ENCODE assay signal across 19 cellular contexts in genomic region chr3:50202353-50203112, GRCh38. TPM values are rescaled to one million over a fixed set of nuclear protein-coding genes. Genes with fewer than 3 reads are reported as not detected.
DNase-seq lines count a peak whose midpoint lies in the region; ATAC-seq, FAIRE-seq and TF ChIP-seq lines count a peak whose summit lies in the region.
"Had no signal": no experiment of that assay in that cellular context is flagged by ENCODE, and none has a peak within 500 bp of the region (broad histone marks: within the 10 kb centered on the region; RNA-seq: fewer than 3 reads in every experiment).

No MANE protein-coding gene starts in this region.

- H3K4me2 ChIP-seq in astrocyte (ENCODE audit: low read length): no peak overlapping the region

- peaks cover 25% of the 10 kb centered on the region for H3K27me3 ChIP-seq in astrocyte (ENCODE audit: insufficient read depth, low read length)
- no peaks in the 10 kb centered on the region for H3K27me3 ChIP-seq in liver (ENCODE audit: control insufficient read depth in 4 of 4, insufficient read depth in 4 of 4, low read length in 3 of 4)

- H3K27ac ChIP-seq in astrocyte (ENCODE audit: low read depth, low read length) (no peak overlapping the region), liver (ENCODE audit: low read depth in 1 of 2, low read length in 2 of 2) (peak overlapping the region; percentile 95 to 96)
- H3K27ac ChIP-seq: 22Rv1 had no signal

- H3K4me1 ChIP-seq in astrocyte (ENCODE audit: insufficient read depth, low read length) (no peaks in the 10 kb centered on the region), liver (ENCODE audit: control insufficient read depth in 4 of 4, insufficient read depth in 4 of 4, low read length in 3 of 4) (peaks cover 32 to 63% (median 49%) of the 10 kb centered on the region in 4 donors)

- no peak overlapping the region for H3K9ac ChIP-seq in astrocyte (ENCODE audit: low read length)
- H3K9ac ChIP-seq in liver (ENCODE audit: low read depth in 1 of 2, low read length in 2 of 2): peak overlapping the region; percentile 28 to 36

- peaks cover 10% of the 10 kb centered on the region for H3K4me1 Mint-ChIP-seq in astrocyte (ENCODE audit: low read depth, unreplicated experiment)

- H3K9me3 ChIP-seq in astrocyte (ENCODE audit: insufficient read depth, low read depth, low read length): no peaks in the 10 kb centered on the region
- H3K9me3 ChIP-seq in liver (ENCODE audit: control insufficient read depth in 4 of 4, low read length in 3 of 4): no peaks in the 10 kb centered on the region

- no peaks in the 10 kb centered on the region for H3K36me3 ChIP-seq in astrocyte (ENCODE audit: insufficient read depth, low read length)
- no peaks in the 10 kb centered on the region for H3K36me3 ChIP-seq in liver (ENCODE audit: control insufficient read depth in 4 of 4, insufficient read depth in 3 of 4, low read depth in 1 of 4, low read length in 3 of 4)

- no peak overlapping the region for H3K4me3 ChIP-seq in astrocyte (ENCODE audit: insufficient read depth, low read depth, low read length)
- no peak overlapping the region for H3K4me3 ChIP-seq in liver (ENCODE audit: low read depth in 1 of 3, low read length in 3 of 3)

- no peak for TF ChIP-seq RAD21 in liver (IDR thresholded peaks at IDR 0.05)

- 76% methylated on average over 16 of the region's 16 CpGs for WGBS in liver

- peaks cover 39% of the 10 kb centered on the region for H3K27me3 Mint-ChIP-seq in astrocyte (ENCODE audit: low read depth, unreplicated experiment)

- ATAC-seq in stimulated activated naive CD8-positive, alpha-beta T cell treated with anti-CD3 and anti-CD28 coated beads, Interleukin-15, Interleukin-2, amounts not matched to agents 100 U/mL and 50 U/mL, for 24 hours: no peak

- H3K9me3 Mint-ChIP-seq in astrocyte (ENCODE audit: unreplicated experiment): peaks cover 3% of the 10 kb centered on the region

- no peaks in the 10 kb centered on the region for H4K20me1 ChIP-seq in astrocyte (ENCODE audit: insufficient read depth, low read length)

- peak; percentile 13 for DNase-seq in NCI-H146 (lab: John Stamatoyannopoulos, UW)
- no peak for DNase-seq in NCI-H146 treated with DMSO at 0.1 percent for 48 hours (lab: John Stamatoyannopoulos, UW; ENCODE audit: unreplicated experiment)
- no peak for DNase-seq in astrocyte (ENCODE audit: low read depth)
- DNase-seq in renal cortical epithelial cell (ENCODE audit: low read depth): peak; percentile 8
- DNase-seq in NAMALWA (ENCODE audit: low spot score): no peak
- no peak for DNase-seq in stimulated activated naive CD8-positive, alpha-beta T cell treated with anti-CD3 and anti-CD28 coated beads, Interleukin-15, Interleukin-2, amounts not matched to agents 100 U/mL and 50 U/mL, for 24 hours
- DNase-seq in Ammon's horn (ENCODE audit: low spot score): no peak
- DNase-seq: C1 segment of cervical spinal cord; DMS153; EL; Kasumi-1; NCI-H1417; NCI-H2081 treated with DMSO at 0.1 percent for 48 hours; NCI-H524 treated with DMSO at 0.1 percent for 48 hours; NK-92 treated with Interleukin-12 subunit alpha and Interleukin-12 subunit beta, amount 100 ng/mL, for 24 hours; PC-3 had no signal

- H3K27ac Mint-ChIP-seq in astrocyte (ENCODE audit: unreplicated experiment): peak overlapping the region; percentile 15

- no peak for TF ChIP-seq CTCF in astrocyte (IDR thresholded peaks at IDR 0.05; ENCODE audit: insufficient read depth, low read depth, low read length)
- TF ChIP-seq CTCF in liver (IDR thresholded peaks at IDR 0.05; ENCODE audit: low read depth, low read length, missing input control): no peak

- H3K79me2 ChIP-seq in astrocyte (ENCODE audit: insufficient read depth, low read length): no peaks in the 10 kb centered on the region

- H2AFZ ChIP-seq in astrocyte (ENCODE audit: low read depth, low read length): no peak overlapping the region

- no peak overlapping the region for H3K4me3 Mint-ChIP-seq in astrocyte (ENCODE audit: unreplicated experiment)

- H3K36me3 Mint-ChIP-seq in astrocyte (ENCODE audit: low read depth, unreplicated experiment): no peaks in the 10 kb centered on the region

- FAIRE-seq in astrocyte (lab: Jason Lieb, UNC): no peak

TF ChIP-seq in liver, 16 proteins besides CTCF, POLR2A, EP300 and RAD21:
- no peak for TF ChIP-seq RXRA (IDR thresholded peaks at IDR 0.05)
- no peak for TF ChIP-seq TAF1 (conservative IDR thresholded peaks at IDR 0.05)
- TF ChIP-seq, protein P1, sequence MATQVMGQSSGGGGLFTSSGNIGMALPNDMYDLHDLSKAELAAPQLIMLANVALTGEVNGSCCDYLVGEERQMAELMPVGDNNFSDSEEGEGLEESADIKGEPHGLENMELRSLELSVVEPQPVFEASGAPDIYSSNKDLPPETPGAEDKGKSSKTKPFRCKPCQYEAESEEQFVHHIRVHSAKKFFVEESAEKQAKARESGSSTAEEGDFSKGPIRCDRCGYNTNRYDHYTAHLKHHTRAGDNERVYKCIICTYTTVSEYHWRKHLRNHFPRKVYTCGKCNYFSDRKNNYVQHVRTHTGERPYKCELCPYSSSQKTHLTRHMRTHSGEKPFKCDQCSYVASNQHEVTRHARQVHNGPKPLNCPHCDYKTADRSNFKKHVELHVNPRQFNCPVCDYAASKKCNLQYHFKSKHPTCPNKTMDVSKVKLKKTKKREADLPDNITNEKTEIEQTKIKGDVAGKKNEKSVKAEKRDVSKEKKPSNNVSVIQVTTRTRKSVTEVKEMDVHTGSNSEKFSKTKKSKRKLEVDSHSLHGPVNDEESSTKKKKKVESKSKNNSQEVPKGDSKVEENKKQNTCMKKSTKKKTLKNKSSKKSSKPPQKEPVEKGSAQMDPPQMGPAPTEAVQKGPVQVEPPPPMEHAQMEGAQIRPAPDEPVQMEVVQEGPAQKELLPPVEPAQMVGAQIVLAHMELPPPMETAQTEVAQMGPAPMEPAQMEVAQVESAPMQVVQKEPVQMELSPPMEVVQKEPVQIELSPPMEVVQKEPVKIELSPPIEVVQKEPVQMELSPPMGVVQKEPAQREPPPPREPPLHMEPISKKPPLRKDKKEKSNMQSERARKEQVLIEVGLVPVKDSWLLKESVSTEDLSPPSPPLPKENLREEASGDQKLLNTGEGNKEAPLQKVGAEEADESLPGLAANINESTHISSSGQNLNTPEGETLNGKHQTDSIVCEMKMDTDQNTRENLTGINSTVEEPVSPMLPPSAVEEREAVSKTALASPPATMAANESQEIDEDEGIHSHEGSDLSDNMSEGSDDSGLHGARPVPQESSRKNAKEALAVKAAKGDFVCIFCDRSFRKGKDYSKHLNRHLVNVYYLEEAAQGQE (IDR thresholded peaks at IDR 0.05): no peak
- TF ChIP-seq FOXA2 (IDR thresholded peaks at IDR 0.05): no peak
- TF ChIP-seq GABPA (IDR thresholded peaks at IDR 0.05 in 1 of 2, conservative IDR thresholded peaks at IDR 0.05 in 1 of 2): no peak
- TF ChIP-seq JUND (IDR thresholded peaks at IDR 0.05): no peak
- no peak for TF ChIP-seq HNF4G (IDR thresholded peaks at IDR 0.05)
- TF ChIP-seq, protein P2, sequence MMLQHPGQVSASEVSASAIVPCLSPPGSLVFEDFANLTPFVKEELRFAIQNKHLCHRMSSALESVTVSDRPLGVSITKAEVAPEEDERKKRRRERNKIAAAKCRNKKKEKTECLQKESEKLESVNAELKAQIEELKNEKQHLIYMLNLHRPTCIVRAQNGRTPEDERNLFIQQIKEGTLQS (IDR thresholded peaks at IDR 0.05): no peak
- TF ChIP-seq EGR1 (IDR thresholded peaks at IDR 0.05; ENCODE audit: low read depth in 2 of 2): no peak
- TF ChIP-seq NR2F2 (IDR thresholded peaks at IDR 0.05): no peak
- no peak for TF ChIP-seq YY1 (IDR thresholded peaks at IDR 0.05)
- TF ChIP-seq SP1 (IDR thresholded peaks at IDR 0.05): no peak
- no peak for TF ChIP-seq MAX (IDR thresholded peaks at IDR 0.05)
- TF ChIP-seq, protein P3, sequence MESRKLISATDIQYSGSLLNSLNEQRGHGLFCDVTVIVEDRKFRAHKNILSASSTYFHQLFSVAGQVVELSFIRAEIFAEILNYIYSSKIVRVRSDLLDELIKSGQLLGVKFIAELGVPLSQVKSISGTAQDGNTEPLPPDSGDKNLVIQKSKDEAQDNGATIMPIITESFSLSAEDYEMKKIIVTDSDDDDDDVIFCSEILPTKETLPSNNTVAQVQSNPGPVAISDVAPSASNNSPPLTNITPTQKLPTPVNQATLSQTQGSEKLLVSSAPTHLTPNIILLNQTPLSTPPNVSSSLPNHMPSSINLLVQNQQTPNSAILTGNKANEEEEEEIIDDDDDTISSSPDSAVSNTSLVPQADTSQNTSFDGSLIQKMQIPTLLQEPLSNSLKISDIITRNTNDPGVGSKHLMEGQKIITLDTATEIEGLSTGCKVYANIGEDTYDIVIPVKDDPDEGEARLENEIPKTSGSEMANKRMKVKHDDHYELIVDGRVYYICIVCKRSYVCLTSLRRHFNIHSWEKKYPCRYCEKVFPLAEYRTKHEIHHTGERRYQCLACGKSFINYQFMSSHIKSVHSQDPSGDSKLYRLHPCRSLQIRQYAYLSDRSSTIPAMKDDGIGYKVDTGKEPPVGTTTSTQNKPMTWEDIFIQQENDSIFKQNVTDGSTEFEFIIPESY (IDR thresholded peaks at IDR 0.05): no peak
- TF ChIP-seq FOXA1 (IDR thresholded peaks at IDR 0.05): no peak
- TF ChIP-seq HNF4A (conservative IDR thresholded peaks at IDR 0.05): no peak

RNA-seq across cellular contexts. Expression of gene SLC38A3, which starts 2.5 kb away (rescaled TPM):
- total RNA-seq in astrocyte: 0.68 and 1.9 TPM in 2 replicates
- 100 to 1,000 TPM in 1 of 2 donors, 10 to 100 TPM in 1; 98.1 to 166 TPM for total RNA-seq in liver
- polyA plus RNA-seq in liver: 100 to 1,000 TPM; 114 to 180 TPM
- 1.8 TPM in 1 of 2 replicates, not detected in the other for total RNA-seq in renal cortical epithelial cell

RNA-seq across cellular contexts. Expression of gene GNAT1, which starts 11.1 kb away (rescaled TPM):
- not detected in 2 replicates for total RNA-seq in astrocyte
- total RNA-seq in liver: under 1 TPM in 1 of 2 donors, not detected in 1; 0.08 TPM
- polyA plus RNA-seq in liver: not detected
- total RNA-seq in renal cortical epithelial cell: 0.05 TPM in 1 of 2 replicates, not detected in the other
- total RNA-seq: H7 had no signal

RNA-seq across cellular contexts. Expression of gene GNAI2, which starts 33.5 kb away (rescaled TPM):
- total RNA-seq in astrocyte: 380 and 381 TPM in 2 replicates
- total RNA-seq in liver: 10 to 100 TPM; 58.3 to 65.0 TPM
- polyA plus RNA-seq in liver: 10 to 100 TPM; 59.5 to 86.3 TPM
- 217 and 300 TPM in 2 replicates for total RNA-seq in renal cortical epithelial cell

RNA-seq across cellular contexts. Expression of gene SEMA3F, which starts 47.4 kb away (rescaled TPM):
- total RNA-seq in astrocyte (5.1 and 6.6 TPM in 2 replicates), liver (1 to 10 TPM; 1.6 to 4.8 TPM), renal cortical epithelial cell (10.2 and 33.5 TPM in 2 replicates)
- 1 to 10 TPM in 1 of 2 donors, under 1 TPM in 1; 0.60 to 2.7 TPM for polyA plus RNA-seq in liver

Comparison
In these comparisons a context has a peak if more than half of its experiments do, and no peak if none do; other contexts are left out.
1. DNase-seq: peak in NCI-H146 (single experiment) and renal cortical epithelial cell (single experiment); none in NCI-H146 treated with DMSO at 0.1 percent for 48 hours (single experiment), astrocyte (single experiment), NAMALWA (single experiment), stimulated activated naive CD8-positive, alpha-beta T cell treated with anti-CD3 and anti-CD28 coated beads, Interleukin-15, Interleukin-2, amounts not matched to agents 100 U/mL and 50 U/mL, for 24 hours (single experiment) and Ammon's horn (single experiment).
2. RNA of gene SLC38A3, which starts 2.5 kb away (total RNA-seq): 98.1 to 166 TPM in liver; 1.8 TPM in renal cortical epithelial cell and 0.68 to 1.9 TPM in astrocyte; every median in the first group is over 10 times any median in the second.